14 cellular contexts compared by ENCODE assay signal in genomic region chr3:53168175-53168923, GRCh38. TPM values are rescaled to one million over a fixed set of nuclear protein-coding genes. Genes with fewer than 3 reads are reported as not detected.
A peak's percentile ranks its signal among the peaks of the same experiment; 100 is the strongest.
DNase-seq lines count a peak whose midpoint lies in the region; ATAC-seq and TF ChIP-seq lines count a peak whose summit lies in the region.
"Had no signal": no experiment of that assay in that cellular context is flagged by ENCODE, and none has a peak within 500 bp of the region (broad histone marks: within the 10 kb centered on the region; RNA-seq: fewer than 3 reads in every experiment).

No MANE protein-coding gene starts in this region.

- no peaks in the 10 kb centered on the region for H3K9me3 Mint-ChIP-seq in activated naive CD8-positive, alpha-beta T cell (ENCODE audit: low read depth)
- no peaks in the 10 kb centered on the region for H3K9me3 Mint-ChIP-seq in activated naive CD8-positive, alpha-beta T cell treated with anti-CD3 and anti-CD28 coated beads for 36 hours
- no peaks in the 10 kb centered on the region for H3K9me3 Mint-ChIP-seq in brain
- H3K9me3 Mint-ChIP-seq: stimulated activated naive CD8-positive, alpha-beta T cell treated with anti-CD3 and anti-CD28 coated beads, Interleukin-15, Interleukin-2, amounts not matched to agents 100 ng/mL and 50 ng/mL, for 24 hours; T-helper 2 cell treated with Interferon-gamma antibody and Interleukin-4, amounts not matched to agents 5 μg/mL and 100 μg/mL, for 36 hours had no signal

- peak overlapping the region; percentile 34 for H3K27ac Mint-ChIP-seq in activated naive CD8-positive, alpha-beta T cell
- no peak overlapping the region for H3K27ac Mint-ChIP-seq in activated naive CD8-positive, alpha-beta T cell treated with anti-CD3 and anti-CD28 coated beads for 36 hours
- H3K27ac Mint-ChIP-seq in brain = peak overlapping the region in 3 of 5 experiments; percentile 78 to 88 (median 85)
- H3K27ac Mint-ChIP-seq: stimulated activated naive CD8-positive, alpha-beta T cell treated with anti-CD3 and anti-CD28 coated beads, Interleukin-15, Interleukin-2, amounts not matched to agents 100 ng/mL and 50 ng/mL, for 24 hours; T-helper 2 cell treated with Interferon-gamma antibody and Interleukin-4, amounts not matched to agents 5 μg/mL and 100 μg/mL, for 36 hours had no signal

- POLR2A ChIA-PET in SK-N-SH (lab: Yijun Ruan, JAX) = interaction anchor here (0.8 kb wide), 1 partner anchor 12 kb away, joined by 3 read pairs; no protein-coding TSS in a partner anchor

- peaks cover 30% of the 10 kb centered on the region for H3K79me1 ChIP-seq in mesendoderm (ENCODE audit: low read length)

- no peak for TF ChIP-seq POLR2A in transverse colon (IDR thresholded peaks at IDR 0.05)

- no peak overlapping the region for H3K4me3 ChIP-seq in mesendoderm (ENCODE audit: low read length)
- no peak overlapping the region for H3K4me3 ChIP-seq in transverse colon
- no peak overlapping the region for H3K4me3 ChIP-seq in SK-N-SH (ENCODE audit: low read depth in 2 of 2, low read length in 1 of 2)

- H3K27ac ChIP-seq in mesendoderm (ENCODE audit: low read depth, low read length) = no peak overlapping the region
- H3K27ac ChIP-seq in transverse colon = peak overlapping the region; percentile 23 to 71 (median 39)
- peak overlapping the region in 1 of 2 experiments; percentile 82; a peak in 2 of 4 replicates for H3K27ac ChIP-seq in SK-N-SH (ENCODE audit: low read depth in 2 of 2, low read length in 1 of 2)

- no peak overlapping the region for H2BK120ac ChIP-seq in mesendoderm (ENCODE audit: low read depth, low read length)

- CTCF ChIA-PET in SK-N-SH (lab: Yijun Ruan, JAX) = interaction anchor here (1.0 to 4.6 kb wide), 4 partner anchors 8 to 54 kb away, joined by 4 to 23 read pairs (median 6); partner anchors contain the start of gene PRKCD

- no peak overlapping the region for H3K9ac ChIP-seq in mesendoderm (ENCODE audit: low read length)
- H3K9ac ChIP-seq in SK-N-SH = no peak overlapping the region

- H3K4me3 Mint-ChIP-seq in activated naive CD8-positive, alpha-beta T cell = no peak overlapping the region
- H3K4me3 Mint-ChIP-seq in activated naive CD8-positive, alpha-beta T cell treated with anti-CD3 and anti-CD28 coated beads for 36 hours = no peak overlapping the region
- no peak overlapping the region for H3K4me3 Mint-ChIP-seq in brain
- H3K4me3 Mint-ChIP-seq: stimulated activated naive CD8-positive, alpha-beta T cell treated with anti-CD3 and anti-CD28 coated beads, Interleukin-15, Interleukin-2, amounts not matched to agents 100 ng/mL and 50 ng/mL, for 24 hours; T-helper 2 cell treated with Interferon-gamma antibody and Interleukin-4, amounts not matched to agents 5 μg/mL and 100 μg/mL, for 36 hours had no signal

- intact Hi-C loops in transverse colon (cut with DNase I; ENCODE audit: low total_unique reads) = no loop called here

- no peak for TF ChIP-seq RAD21 in SK-N-SH (IDR thresholded peaks at IDR 0.05; ENCODE audit: low read length)

- no peaks in the 10 kb centered on the region for H3K27me3 ChIP-seq in mesendoderm (ENCODE audit: insufficient read depth, low read length, poor library complexity)
- H3K27me3 ChIP-seq in transverse colon = no peaks in the 10 kb centered on the region
- no peaks in the 10 kb centered on the region for H3K27me3 ChIP-seq in SK-N-SH (ENCODE audit: insufficient read depth)

- ATAC-seq in GM18519 (IDR thresholded peaks at IDR 0.05; ENCODE audit: low FRiP score, unreplicated experiment) = no peak
- ATAC-seq: esophagus mucosa, PC-3 had no signal

- H3K56ac ChIP-seq in mesendoderm (ENCODE audit: low read length) = peak overlapping the region; percentile 27

- TF ChIP-seq CTCF in brain (conservative IDR thresholded peaks at IDR 0.05) (no peak), transverse colon (IDR thresholded peaks at IDR 0.05) (no peak), SK-N-SH (IDR thresholded peaks at IDR 0.05) (no peak)

- H3K9me3 ChIP-seq in transverse colon = no peaks in the 10 kb centered on the region
- H3K9me3 ChIP-seq in SK-N-SH = no peaks in the 10 kb centered on the region

- H4K8ac ChIP-seq in mesendoderm (ENCODE audit: low read depth, low read length) = no peak overlapping the region

- H3K79me2 ChIP-seq in mesendoderm (ENCODE audit: control insufficient read depth, insufficient read depth, low read length) (peaks cover 6% of the 10 kb centered on the region), SK-N-SH (ENCODE audit: insufficient read depth) (no peaks in the 10 kb centered on the region)

- no peak overlapping the region for H2AFZ ChIP-seq in SK-N-SH (ENCODE audit: low read depth)

- 0 out of 2 replicates have a peak, but pooled peaks cover 5% of the 10 kb centered on the region for H4K20me1 ChIP-seq in SK-N-SH (ENCODE audit: insufficient read depth)

- H3K23ac ChIP-seq in mesendoderm (ENCODE audit: low read length) = no peak overlapping the region

- H4K5ac ChIP-seq in mesendoderm (ENCODE audit: low read length) = no peak overlapping the region

- peaks cover 4% of the 10 kb centered on the region for H3F3A ChIP-seq in SK-N-SH (replicated peaks; ENCODE audit: insufficient read depth)

- H3K27me3 Mint-ChIP-seq in activated naive CD8-positive, alpha-beta T cell = no peaks in the 10 kb centered on the region
- no peaks in the 10 kb centered on the region for H3K27me3 Mint-ChIP-seq in activated naive CD8-positive, alpha-beta T cell treated with anti-CD3 and anti-CD28 coated beads for 36 hours
- H3K27me3 Mint-ChIP-seq in brain = peaks cover 8% of the 10 kb centered on the region
- H3K27me3 Mint-ChIP-seq: stimulated activated naive CD8-positive, alpha-beta T cell treated with anti-CD3 and anti-CD28 coated beads, Interleukin-15, Interleukin-2, amounts not matched to agents 100 ng/mL and 50 ng/mL, for 24 hours had no signal

- H2AK5ac ChIP-seq in mesendoderm (ENCODE audit: low read length) = no peak overlapping the region

- TF ChIP-seq EP300 in transverse colon (IDR thresholded peaks at IDR 0.05; ENCODE audit: low read depth) (no peak), SK-N-SH (IDR thresholded peaks at IDR 0.05; ENCODE audit: borderline replicate concordance in 1 of 2, low read depth in 1 of 2, low read length in 1 of 2) (no peak)

- H3K36me3 ChIP-seq in mesendoderm (ENCODE audit: control insufficient read depth, insufficient read depth, low read length) = no peaks in the 10 kb centered on the region
- H3K36me3 ChIP-seq in transverse colon = no peaks in the 10 kb centered on the region
- H3K36me3 ChIP-seq in SK-N-SH (replicated peaks in 1 of 2; ENCODE audit: control insufficient read depth in 1 of 2, insufficient read depth in 2 of 2, low read length in 1 of 2) = no peaks in the 10 kb centered on the region

- H3K4me1 ChIP-seq in mesendoderm (ENCODE audit: control insufficient read depth, low read depth, low read length) = peaks cover 14% of the 10 kb centered on the region
- peaks cover 11 to 56% (median 31%) of the 10 kb centered on the region in 4 donors for H3K4me1 ChIP-seq in transverse colon
- peaks cover 0 to 61% of the 10 kb centered on the region in 2 experiments; a peak in 1 of 4 replicates for H3K4me1 ChIP-seq in SK-N-SH (ENCODE audit: control insufficient read depth in 1 of 2, insufficient read depth in 2 of 2, low read depth in 1 of 2, low read length in 1 of 2)

- no peak overlapping the region for H3K18ac ChIP-seq in mesendoderm (ENCODE audit: low read length)

- in situ Hi-C loops in transverse colon (cut with MboI; ENCODE audit: low pct_ligation_motif_present in 1 of 4, low pct_unique_long_range_greater_than_20kb in 1 of 4, low sequenced_read_pairs in 3 of 4) = no loop called here

- no CpG with 5 or more reads among the region's 15 CpGs for WGBS in mesendoderm (ENCODE audit: extremely low coverage, insufficient coverage, low lambda C conversion rate)
- 88% methylated on average over 15 of the region's 15 CpGs; no CpG with 5 or more reads in 1 of the 2 donors for WGBS in transverse colon (ENCODE audit: low coverage in 1 of 2), 2 donors
- WGBS in SK-N-SH (ENCODE audit: low lambda C conversion rate) = 93% methylated on average over 15 of the region's 15 CpGs

- no peaks in the 10 kb centered on the region for H3K36me3 Mint-ChIP-seq in activated naive CD8-positive, alpha-beta T cell
- H3K36me3 Mint-ChIP-seq in activated naive CD8-positive, alpha-beta T cell treated with anti-CD3 and anti-CD28 coated beads for 36 hours = no peaks in the 10 kb centered on the region
- no peaks in the 10 kb centered on the region for H3K36me3 Mint-ChIP-seq in brain

- no peak overlapping the region for H3K4ac ChIP-seq in mesendoderm (ENCODE audit: low read depth, low read length)

- no peak overlapping the region for H2BK5ac ChIP-seq in mesendoderm (ENCODE audit: low read length)

- H3K4me2 ChIP-seq in mesendoderm (ENCODE audit: low read length) (no peak overlapping the region), SK-N-SH (no peak overlapping the region)

- no peak for DNase-seq in activated naive CD8-positive, alpha-beta T cell treated with anti-CD3 and anti-CD28 coated beads for 36 hours
- DNase-seq in mesendoderm = no peak
- DNase-seq in transverse colon = no peak
- no peak for DNase-seq in SK-N-SH
- no peak for DNase-seq in cortex of kidney (lab: John Stamatoyannopoulos, UW)
- DNase-seq: EL, PC-3 had no signal

- no peak overlapping the region for H2BK15ac ChIP-seq in mesendoderm (replicated peaks; ENCODE audit: low read depth)

- H3K4me1 Mint-ChIP-seq in activated naive CD8-positive, alpha-beta T cell (ENCODE audit: low read depth) = peaks cover 22% of the 10 kb centered on the region
- peaks cover 22% of the 10 kb centered on the region for H3K4me1 Mint-ChIP-seq in activated naive CD8-positive, alpha-beta T cell treated with anti-CD3 and anti-CD28 coated beads for 36 hours
- H3K4me1 Mint-ChIP-seq in brain = peaks cover 46% of the 10 kb centered on the region

- H3K9me2 ChIP-seq in SK-N-SH = no peaks in the 10 kb centered on the region

TF ChIP-seq in SK-N-SH, 30 proteins besides CTCF, POLR2A, EP300 and RAD21 (continues in another document):
- no peak for TF ChIP-seq SMC3 (IDR thresholded peaks at IDR 0.05; ENCODE audit: low read depth, low read length)

RNA-seq across cellular contexts. Expression of gene PRKCD, which starts 7.3 kb away (rescaled TPM):
- 10 to 100 TPM; 16.5 to 17.5 TPM for total RNA-seq in activated naive CD8-positive, alpha-beta T cell treated with anti-CD3 and anti-CD28 coated beads for 36 hours
- polyA plus RNA-seq in brain (ENCODE audit: insufficient read depth, low read depth, low replicate concordance) = 8.6 TPM
- polyA plus RNA-seq in mesendoderm (2013, experiment 1 of 2) = 15.2 TPM
- polyA plus RNA-seq in mesendoderm (2013, experiment 2 of 2) = 16.6 TPM
- 10 to 100 TPM; 43.8 to 78.9 (median 55.9) TPM for total RNA-seq in transverse colon
- 24.5 and 29.0 TPM in 2 replicates for polyA plus RNA-seq in SK-N-SH (2012; rRNA removed)
- 14.3 and 19.6 TPM in 2 replicates for polyA plus RNA-seq in SK-N-SH (2012; cell fraction: cytosol; rRNA removed)
- 28.9 and 32.1 TPM in 2 replicates for polyA plus RNA-seq in SK-N-SH (2012; cell fraction: nucleus; rRNA removed)
- polyA plus RNA-seq: neural cell had no signal

RNA-seq across cellular contexts. Expression of gene RFT1, which starts 38.1 kb away (rescaled TPM):
- total RNA-seq in activated naive CD8-positive, alpha-beta T cell treated with anti-CD3 and anti-CD28 coated beads for 36 hours = 10 to 100 TPM; 49.3 to 50.7 TPM
- polyA plus RNA-seq in brain (ENCODE audit: insufficient read depth, low read depth, low replicate concordance) (9.1 TPM), SK-N-SH (2012; rRNA removed) (13.8 and 22.9 TPM in 2 replicates)
- 12.3 TPM for polyA plus RNA-seq in mesendoderm (2013, experiment 1 of 2)
- polyA plus RNA-seq in mesendoderm (2013, experiment 2 of 2) = 12.4 TPM
- 10 to 100 TPM in 1 of 4 donors, 1 to 10 TPM in 3; 2.2 to 10.3 (median 8.5) TPM for total RNA-seq in transverse colon
- 13.3 and 17.1 TPM in 2 replicates for polyA plus RNA-seq in SK-N-SH (2012; cell fraction: cytosol; rRNA removed)
- 11.7 and 14.6 TPM in 2 replicates for polyA plus RNA-seq in SK-N-SH (2012; cell fraction: nucleus; rRNA removed)

Comparison
In these comparisons a context has a peak if more than half of its experiments do, and no peak if none do; other contexts are left out.
1. RNA of gene RFT1, which starts 38.1 kb away (total RNA-seq): 49.3 to 50.7 TPM in activated naive CD8-positive, alpha-beta T cell treated with anti-CD3 and anti-CD28 coated beads for 36 hours; 2.2 to 10.3 TPM in transverse colon; every median in the first group is over 4 times any median in the second.